Comparison of ENCODE assay signal across 21 cellular contexts in genomic region chr14:56112781-56113180, GRCh38. TPM values are rescaled to one million over a fixed set of nuclear protein-coding genes. Genes with fewer than 3 reads are reported as not detected.
DNase-seq lines count a peak whose midpoint lies in the region; ATAC-seq, FAIRE-seq and TF ChIP-seq lines count a peak whose summit lies in the region.
"Had no signal": no experiment of that assay in that cellular context is flagged by ENCODE, and none has a peak within 500 bp of the region (broad histone marks: within the 10 kb centered on the region; RNA-seq: fewer than 3 reads in every experiment).

No MANE protein-coding gene starts in this region.

- intact Hi-C loops in Caco-2 (cut with micrococcal nuclease; ENCODE audit: unreplicated experiment) = no loop called here

- H3K9me3 Mint-ChIP-seq in Caco-2 (ENCODE audit: unreplicated experiment) = no peaks in the 10 kb centered on the region
- H3K9me3 Mint-ChIP-seq: HFFc6 had no signal

- peaks cover 3% of the 10 kb centered on the region for H3K36me3 Mint-ChIP-seq in Caco-2 (ENCODE audit: insufficient read depth, unreplicated experiment)

- ATAC-seq in GM18498 (IDR thresholded peaks at IDR 0.05; ENCODE audit: unreplicated experiment) = no peak
- no peak for ATAC-seq in HG02884 (IDR thresholded peaks at IDR 0.05; ENCODE audit: unreplicated experiment)
- ATAC-seq: K562 had no signal

- FAIRE-seq in HTR-8/SVneo (lab: Jason Lieb, UNC) = no peak
- FAIRE-seq: GM12892, H1, K562 had no signal

- CTCF ChIA-PET in Caco-2 (lab: Charles Lee) = no interaction called here

- H3K27me3 Mint-ChIP-seq in Caco-2 (ENCODE audit: insufficient read depth, unreplicated experiment) = peaks cover 5% of the 10 kb centered on the region

- no peak overlapping the region for H3K4me3 ChIP-seq in Caco-2 (ENCODE audit: low read depth, low read length)
- H3K4me3 ChIP-seq: BLaER1, K562, PC-9 had no signal

- no peak overlapping the region for H3K27ac Mint-ChIP-seq in Caco-2 (ENCODE audit: unreplicated experiment)
- H3K27ac Mint-ChIP-seq: HFFc6 had no signal

- POLR2A ChIA-PET in Caco-2 (lab: Charles Lee) = no interaction called here

- DNase-seq in SIG-M5 treated with dmso at 0.1 percent for 504 hours (lab: John Stamatoyannopoulos, UW; ENCODE audit: unreplicated experiment) (peak; percentile 36), SIG-M5 (lab: John Stamatoyannopoulos, UW) (no peak), MV-4-11 (lab: John Stamatoyannopoulos, UW) (peak; percentile 86), SKM-1 treated with dmso at 0.1 percent for 144 hours (lab: John Stamatoyannopoulos, UW; ENCODE audit: unreplicated experiment) (peak; percentile 52), Caco-2 (no peak), HTR-8/SVneo (ENCODE audit: insufficient read length, low spot score) (no peak)
- DNase-seq: 8988T, HFFc6, NCI-H1105, NCI-H1694 treated with DMSO at 0.1 percent for 48 hours, NCI-H2107, NCI-H226, NCI-H524 treated with DMSO at 0.1 percent for 48 hours, PC-9, T-helper 1 cell had no signal

- H3K36me3 ChIP-seq in Caco-2 (ENCODE audit: control insufficient read depth, insufficient read depth, low read length) = no peaks in the 10 kb centered on the region
- H3K36me3 ChIP-seq: BLaER1 had no signal

- TF ChIP-seq CTCF in Caco-2 (IDR thresholded peaks at IDR 0.05; ENCODE audit: insufficient read depth in 1 of 2, low read depth in 1 of 2, low read length in 1 of 2, severe bottlenecking in 1 of 2, unreplicated experiment in 1 of 2) = no peak

- H3K4me1 ChIP-seq in Caco-2 = no peaks in the 10 kb centered on the region

- peaks cover 13% of the 10 kb centered on the region for H3K4me1 Mint-ChIP-seq in Caco-2 (ENCODE audit: low read depth, unreplicated experiment)

- H3K9me3 ChIP-seq in Caco-2 = no peaks in the 10 kb centered on the region; the same call in 1 of the 2 replicates

- H3K4me3 Mint-ChIP-seq in Caco-2 (ENCODE audit: unreplicated experiment) = no peak overlapping the region
- H3K4me3 Mint-ChIP-seq: HFFc6 had no signal

- H3K27me3 ChIP-seq in Caco-2 (replicated peaks; ENCODE audit: control insufficient read depth, insufficient read depth, low read length) = no peaks in the 10 kb centered on the region
- H3K27me3 ChIP-seq: BLaER1 had no signal

- no TSS peak for BruUV-seq in Caco-2 (replicated peaks; lab: Mats Ljungman, UMichigan)

RNA-seq across cellular contexts. Expression of gene PELI2, which starts 5.4 kb away (rescaled TPM):
- total RNA-seq in Caco-2 (2022) = 8.1 and 8.5 TPM in 2 replicates

Comparison
In these comparisons a context has a peak if more than half of its experiments do, and no peak if none do; other contexts are left out.
1. DNase-seq: peak in SIG-M5 treated with dmso at 0.1 percent for 504 hours (single experiment), MV-4-11 (single experiment) and SKM-1 treated with dmso at 0.1 percent for 144 hours (single experiment); none in SIG-M5 (single experiment), Caco-2 (0 of 2) and HTR-8/SVneo (single experiment).